In genomic region chr2:143581989-143582719, GRCh38 we compare ENCODE assay signal across 12 cellular contexts.
DNase-seq lines count a peak whose midpoint lies in the region; ATAC-seq, FAIRE-seq and TF ChIP-seq lines count a peak whose summit lies in the region.
"Had no signal": no experiment of that assay in that cellular context is flagged by ENCODE, and none has a peak within 500 bp of the region (broad histone marks: within the 10 kb centered on the region; RNA-seq: fewer than 3 reads in every experiment).

No MANE protein-coding gene starts in this region.

- H3K36me3 ChIP-seq in Loucy (ENCODE audit: insufficient read depth, low read length) (peaks cover 5% of the 10 kb centered on the region), H1 (ENCODE audit: control insufficient read depth in 2 of 4, insufficient read depth in 4 of 4, low read length in 3 of 4) (no peaks in the 10 kb centered on the region)

- no peaks in the 10 kb centered on the region for H3K9me3 ChIP-seq in Loucy (ENCODE audit: insufficient read depth, low read depth, low read length)
- no peaks in the 10 kb centered on the region for H3K9me3 ChIP-seq in H1 (ENCODE audit: insufficient read depth in 2 of 2, low read depth in 1 of 2, low read length in 1 of 2)

- CTCF ChIA-PET in H1 (lab: Charles Lee; ENCODE audit: partially characterized antibody): interaction anchor here (0.6 to 1.2 kb wide), 6 partner anchors 19 to 491 kb away, joined by 3 to 4 read pairs (median 3); no protein-coding TSS in a partner anchor

- H3K27me3 ChIP-seq in Loucy (ENCODE audit: insufficient read depth, low read length, poor library complexity, severe bottlenecking): no peaks in the 10 kb centered on the region
- no peaks in the 10 kb centered on the region for H3K27me3 ChIP-seq in H1 (replicated peaks in 1 of 4; ENCODE audit: control insufficient read depth in 3 of 4, extremely low read depth in 1 of 4, insufficient read depth in 3 of 4, low read length in 3 of 4)

- H3K27ac ChIP-seq in H1 (ENCODE audit: low read depth, low read length): no peak overlapping the region
- H3K27ac ChIP-seq: KMS-11 had no signal

- no peak overlapping the region for H2BK12ac ChIP-seq in H1 (ENCODE audit: low read depth, low read length)

- H3K18ac ChIP-seq in H1 (ENCODE audit: extremely low read depth, low read length): no peak overlapping the region

- no peak overlapping the region for H2AFZ ChIP-seq in Loucy (ENCODE audit: low read length)
- no peak overlapping the region for H2AFZ ChIP-seq in H1 (ENCODE audit: low read length)

- H3K4me1 ChIP-seq in Loucy (ENCODE audit: insufficient read depth, low read length, poor library complexity, severe bottlenecking) (peaks cover 8% of the 10 kb centered on the region), H1 (replicated peaks in 1 of 4; ENCODE audit: control insufficient read depth in 3 of 4, insufficient read depth in 4 of 4, low read length in 3 of 4) (peaks cover 0 to 4% (median 0%) of the 10 kb centered on the region in 4 experiments; a peak in 1 of 7 replicates)

- no peak overlapping the region for H4K8ac ChIP-seq in H1 (ENCODE audit: extremely low read depth, insufficient read depth, low read length)

- H2BK5ac ChIP-seq in H1 (ENCODE audit: low read depth, low read length): no peak overlapping the region

- H3K79me1 ChIP-seq in H1 (ENCODE audit: low read depth, low read length): no peaks in the 10 kb centered on the region

- no peak overlapping the region for H4K91ac ChIP-seq in H1 (replicated peaks; ENCODE audit: insufficient read length, low read length)

- TF ChIP-seq EP300 in H1 (IDR thresholded peaks at IDR 0.05; ENCODE audit: borderline replicate concordance in 1 of 2, low read depth in 2 of 2, low read length in 2 of 2): no peak

- no peak overlapping the region for H3K4me3 ChIP-seq in Loucy (ENCODE audit: low read length, poor library complexity, severe bottlenecking)
- no peak overlapping the region for H3K4me3 ChIP-seq in H1 (ENCODE audit: extremely low read depth in 1 of 4, insufficient read depth in 2 of 4, low read depth in 3 of 4, low read length in 4 of 4)

- 82% methylated on average over 5 of the region's 5 CpGs; no CpG with 5 or more reads in 1 of the 2 experiments for WGBS in H1 (ENCODE audit: extremely low coverage in 1 of 2, insufficient coverage in 1 of 2, insufficient read length in 1 of 2, insufficient replicate concordance in 2 of 2, low coverage in 1 of 2, low lambda C conversion rate in 2 of 2, missing lambda C conversion rate in 1 of 2), 2 experiments

- no peaks in the 10 kb centered on the region for H3K23me2 ChIP-seq in H1 (ENCODE audit: low read depth, low read length)

- no peak overlapping the region for H3K4me2 ChIP-seq in Loucy (ENCODE audit: low read depth, low read length, poor library complexity, severe bottlenecking)
- no peak overlapping the region for H3K4me2 ChIP-seq in H1 (ENCODE audit: insufficient read depth in 1 of 2, low read depth in 2 of 2, low read length in 2 of 2)
- H3K4me2 ChIP-seq: KMS-11 had no signal

- H4K5ac ChIP-seq in H1 (ENCODE audit: insufficient read length, low read depth, low read length): no peak overlapping the region

- H3K56ac ChIP-seq in H1 (replicated peaks; ENCODE audit: insufficient read length, low read depth, low read length): no peak overlapping the region

- H3F3A ChIP-seq in Loucy (ENCODE audit: low read depth): no peaks in the 10 kb centered on the region

- no peak overlapping the region for H3K23ac ChIP-seq in H1 (ENCODE audit: insufficient read length)

- peak in 2 of 3 experiments; percentile 17 to 22 for DNase-seq in NCI-H1417 (lab: John Stamatoyannopoulos, UW)
- DNase-seq in NCI-H1417 treated with DMSO at 0.1 percent for 48 hours (lab: John Stamatoyannopoulos, UW): no peak
- no peak for DNase-seq in H1 (ENCODE audit: low read depth in 1 of 2, low spot score in 2 of 2)
- peak; percentile 90 for DNase-seq in pons (ENCODE audit: low spot score)
- DNase-seq in dedifferentiated amniotic fluid mesenchymal stem cell (ENCODE audit: extremely low spot score): no peak
- no peak for DNase-seq in MV-4-11 (lab: John Stamatoyannopoulos, UW)
- DNase-seq: activated naive CD4-positive, alpha-beta T cell treated with anti-CD3 and anti-CD28 coated beads for 36 hours; stimulated activated CD4-positive, alpha-beta T cell treated with anti-CD3 and anti-CD28 coated beads, Interleukin-4, amount 100 ng/mL, for 4 hours had no signal

- no peak for ATAC-seq in HG03280 (IDR thresholded peaks at IDR 0.05; ENCODE audit: unreplicated experiment)

- H4K20me1 ChIP-seq in Loucy (ENCODE audit: insufficient read depth, low read length, poor library complexity, severe bottlenecking) (peaks cover 4% of the 10 kb centered on the region), H1 (replicated peaks in 1 of 2; ENCODE audit: control insufficient read depth in 1 of 2, insufficient read depth in 2 of 2, low read length in 2 of 2) (no peaks in the 10 kb centered on the region)

- H2BK120ac ChIP-seq in H1 (replicated peaks; ENCODE audit: low read depth, low read length): no peak overlapping the region

- H3K14ac ChIP-seq in H1 (ENCODE audit: insufficient read length): no peak overlapping the region

- H3K9me2 ChIP-seq in Loucy (replicated peaks; ENCODE audit: low read depth, low read length): no peaks in the 10 kb centered on the region

- H3K9ac ChIP-seq in Loucy (ENCODE audit: low read depth, low read length, poor library complexity, severe bottlenecking): no peak overlapping the region
- no peak overlapping the region for H3K9ac ChIP-seq in H1 (replicated peaks in 1 of 4; ENCODE audit: extremely low read depth in 1 of 4, low read depth in 3 of 4, low read length in 3 of 4)
- H3K9ac ChIP-seq: KMS-11 had no signal

- no peak overlapping the region for H2BK20ac ChIP-seq in H1 (ENCODE audit: low read length)

- H2AK5ac ChIP-seq in H1 (ENCODE audit: low read depth, low read length): no peak overlapping the region

- H3K4ac ChIP-seq in H1 (replicated peaks; ENCODE audit: insufficient read length, low read depth, low read length): no peak overlapping the region

- no peak for TF ChIP-seq POLR2A in H1 (IDR thresholded peaks at IDR 0.05; ENCODE audit: control extremely low read depth in 1 of 2, low read depth in 2 of 2, low read length in 2 of 2)

- H2BK15ac ChIP-seq in H1 (ENCODE audit: low read length): no peak overlapping the region

- no peak for FAIRE-seq in H1 (lab: Jason Lieb, UNC)
- FAIRE-seq: A204.1 had no signal

- peak; percentile 19; the same call in 1 of the 2 replicates for TF ChIP-seq CTCF in Loucy (conservative IDR thresholded peaks at IDR 0.05; ENCODE audit: low read length)
- peak in 2 of 3 experiments; percentile 46 to 49; a peak in 3 of 4 replicates for TF ChIP-seq CTCF in H1 (IDR thresholded peaks at IDR 0.05; ENCODE audit: control extremely low read depth in 1 of 3, insufficient read depth in 1 of 3, low read depth in 1 of 3, low read length in 3 of 3)

- TF ChIP-seq RAD21 in H1 (IDR thresholded peaks at IDR 0.05 in 1 of 2, conservative IDR thresholded peaks at IDR 0.05 in 1 of 2; ENCODE audit: low read depth in 2 of 2, low read length in 2 of 2): peak; percentile 73 to 79

- POLR2A ChIA-PET in H1 (lab: Charles Lee; ENCODE audit: partially characterized antibody): no interaction called here

- H3K79me2 ChIP-seq in Loucy (ENCODE audit: insufficient read depth, low read length): no peaks in the 10 kb centered on the region
- H3K79me2 ChIP-seq in H1 (ENCODE audit: control insufficient read depth in 1 of 2, insufficient read depth in 2 of 2, low read length in 2 of 2): no peaks in the 10 kb centered on the region

TF ChIP-seq in H1, 55 proteins besides CTCF, POLR2A, EP300 and RAD21:
- TF ChIP-seq RNF2 (IDR thresholded peaks at IDR 0.05; ENCODE audit: borderline replicate concordance, low read depth, low read length, missing control alignments, poor library complexity, severe bottlenecking) (no peak), ASH2L (IDR thresholded peaks at IDR 0.05; ENCODE audit: low read length) (no peak), TEAD4 (IDR thresholded peaks at IDR 0.05; ENCODE audit: low read depth, low read length) (no peak), BCL11A (IDR thresholded peaks at IDR 0.05; ENCODE audit: low read depth in 2 of 2, low read length in 2 of 2) (no peak), SAP30 (IDR thresholded peaks at IDR 0.05; ENCODE audit: insufficient read depth, insufficient replicate concordance, low read length) (no peak), BRCA1 (IDR thresholded peaks at IDR 0.05; ENCODE audit: low read depth, low read length) (no peak), CBX5 (IDR thresholded peaks at IDR 0.05; ENCODE audit: low read depth, low read length) (no peak), CEBPB (IDR thresholded peaks at IDR 0.05; ENCODE audit: low read depth, low read length) (no peak), SIN3A (conservative IDR thresholded peaks at IDR 0.05 in 1 of 2, IDR thresholded peaks at IDR 0.05 in 1 of 2; ENCODE audit: low read depth in 1 of 2, low read length in 2 of 2) (no peak), SP4 (IDR thresholded peaks at IDR 0.05; ENCODE audit: low read length) (no peak), KDM4A (IDR thresholded peaks at IDR 0.05; ENCODE audit: low read depth, low read length, severe bottlenecking) (no peak), NANOG (IDR thresholded peaks at IDR 0.05; ENCODE audit: insufficient read depth, low read depth, low read length, poor library complexity, severe bottlenecking) (no peak), MAX (IDR thresholded peaks at IDR 0.05) (no peak), USF2 (IDR thresholded peaks at IDR 0.05; ENCODE audit: low read length) (no peak), RBBP5 (IDR thresholded peaks at IDR 0.05; ENCODE audit: borderline replicate concordance, low read depth, low read length) (no peak), CHD1 (IDR thresholded peaks at IDR 0.05; ENCODE audit: low read depth, low read length) (no peak), POU5F1 (IDR thresholded peaks at IDR 0.05; ENCODE audit: low read depth, low read length) (no peak), EZH2 (IDR thresholded peaks at IDR 0.05; ENCODE audit: low read depth, low read length, severe bottlenecking) (no peak)

Comparison
In these comparisons a context has a peak if more than half of its experiments do, and no peak if none do; other contexts are left out.
1. DNase-seq: peak in NCI-H1417 (2 of 3) and pons (single experiment); none in NCI-H1417 treated with DMSO at 0.1 percent for 48 hours (single experiment), H1 (0 of 2), dedifferentiated amniotic fluid mesenchymal stem cell (single experiment) and MV-4-11 (single experiment).